Comparison of ENCODE assay signal across 11 cellular contexts in the genomic region with DNA sequence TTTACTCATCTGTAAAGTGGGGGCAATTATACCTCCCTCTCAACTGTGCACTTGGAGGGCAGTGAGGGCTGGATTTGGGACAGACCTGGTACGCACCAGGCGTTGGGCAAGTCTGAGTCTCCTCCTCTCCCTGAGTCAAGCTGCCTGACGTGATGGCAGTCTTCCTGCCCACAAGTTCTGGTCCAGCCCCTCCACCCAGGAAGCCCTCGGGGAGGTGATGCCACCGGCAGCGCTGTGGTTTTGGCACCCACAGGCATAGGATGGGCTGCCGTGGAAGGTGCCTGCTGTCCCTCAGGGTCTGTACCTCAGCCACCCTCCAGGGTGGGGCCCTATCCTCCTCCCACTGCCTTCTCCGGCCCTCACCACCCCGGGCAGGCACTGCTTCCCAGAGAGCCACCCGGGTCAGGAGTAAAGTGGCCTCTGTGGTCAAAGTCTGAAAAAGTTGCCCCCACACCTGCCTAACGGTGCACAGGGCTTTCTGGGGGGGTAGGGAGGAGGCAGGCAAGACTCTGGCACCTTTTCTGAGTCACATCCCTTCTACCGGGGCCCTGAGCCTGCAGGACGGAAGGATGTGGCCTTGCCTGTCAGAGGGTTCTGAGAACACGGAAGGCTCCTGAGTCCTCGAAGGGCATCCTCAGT. TPM values are rescaled to one million over a fixed set of nuclear protein-coding genes. Genes with fewer than 3 reads are reported as not detected.
DNase-seq lines count a peak whose midpoint lies in the region; ATAC-seq and TF ChIP-seq lines count a peak whose summit lies in the region.
"Had no signal": no experiment of that assay in that cellular context is flagged by ENCODE, and none has a peak within 500 bp of the region (broad histone marks: within the 10 kb centered on the region; RNA-seq: fewer than 3 reads in every experiment).

No MANE protein-coding gene starts in this region.

- intact Hi-C loops in lower lobe of right lung (cut with DNase I) = no loop called here

- H3K9me3 Mint-ChIP-seq in stimulated activated memory B cell treated with anti-CD40 and anti-IgM and Interleukin-4, amounts not matched to agents 10 μg/mL and 1 μg/mL and 100 μg/mL, for 72 hours = no peaks in the 10 kb centered on the region

- no peaks in the 10 kb centered on the region for H3K27me3 Mint-ChIP-seq in stimulated activated memory B cell treated with anti-CD40 and anti-IgM and Interleukin-4, amounts not matched to agents 10 μg/mL and 1 μg/mL and 100 μg/mL, for 72 hours

- H3K4me3 ChIP-seq in lower lobe of right lung = no peak overlapping the region
- H3K4me3 ChIP-seq: prostate gland had no signal

- TF ChIP-seq CTCF in lower lobe of right lung (IDR thresholded peaks at IDR 0.05) = no peak

- peaks cover 9% of the 10 kb centered on the region for H3K27me3 ChIP-seq in lower lobe of right lung (ENCODE audit: low read depth)

- H3K27ac ChIP-seq in lower lobe of right lung = peak overlapping the region; percentile 56
- H3K27ac ChIP-seq: prostate gland had no signal

- H3K4me1 ChIP-seq in lower lobe of right lung = peaks cover 9% of the 10 kb centered on the region
- H3K4me1 ChIP-seq: prostate gland had no signal

- H3K36me3 Mint-ChIP-seq in stimulated activated memory B cell treated with anti-CD40 and anti-IgM and Interleukin-4, amounts not matched to agents 10 μg/mL and 1 μg/mL and 100 μg/mL, for 72 hours = peaks cover 17% of the 10 kb centered on the region

- no peaks in the 10 kb centered on the region for H3K36me3 ChIP-seq in lower lobe of right lung
- H3K36me3 ChIP-seq: prostate gland had no signal

- peak; percentile 70 to 71 for ATAC-seq in lower lobe of right lung
- peak; percentile 72 for ATAC-seq in stimulated activated memory B cell treated with anti-CD40 and anti-IgM and Interleukin-4, amounts not matched to agents 10 μg/mL and 1 μg/mL and 100 μg/mL, for 72 hours
- no peak for ATAC-seq in HG03565 (IDR thresholded peaks at IDR 0.05; ENCODE audit: unreplicated experiment)

- peak overlapping the region; percentile 79 for H3K27ac Mint-ChIP-seq in stimulated activated memory B cell treated with anti-CD40 and anti-IgM and Interleukin-4, amounts not matched to agents 10 μg/mL and 1 μg/mL and 100 μg/mL, for 72 hours

- H3K4me1 Mint-ChIP-seq in stimulated activated memory B cell treated with anti-CD40 and anti-IgM and Interleukin-4, amounts not matched to agents 10 μg/mL and 1 μg/mL and 100 μg/mL, for 72 hours = peaks cover 73% of the 10 kb centered on the region

- no peaks in the 10 kb centered on the region for H3K9me3 ChIP-seq in lower lobe of right lung
- H3K9me3 ChIP-seq: prostate gland had no signal

- peak overlapping the region; percentile 55 for H3K4me3 Mint-ChIP-seq in stimulated activated memory B cell treated with anti-CD40 and anti-IgM and Interleukin-4, amounts not matched to agents 10 μg/mL and 1 μg/mL and 100 μg/mL, for 72 hours

- DNase-seq in NCI-H226 (peak; percentile 56), activated T-cell treated with anti-CD3 and anti-CD28 coated beads for 1 hour (ENCODE audit: low read depth) (peak; percentile 67), lower lobe of right lung (peak; percentile 60), NCI-H1417 treated with DMSO at 0.1 percent for 48 hours (lab: John Stamatoyannopoulos, UW) (no peak), NAMALWA (ENCODE audit: low spot score) (no peak), hippocampal formation (lab: John Stamatoyannopoulos, UW) (no peak)
- DNase-seq: NCI-H1105 had no signal

RNA-seq across cellular contexts. Expression of gene APOBEC3H, which starts 6.5 kb away (rescaled TPM):
- total RNA-seq in lower lobe of right lung = 1.9 TPM
- total RNA-seq: dermis microvascular lymphatic vessel endothelial cell had no signal

RNA-seq across cellular contexts. Expression of gene APOBEC3G, which starts 13.5 kb away (rescaled TPM):
- total RNA-seq in lower lobe of right lung = 19.2 TPM

RNA-seq across cellular contexts. Expression of gene APOBEC3F, which starts 49.9 kb away (rescaled TPM):
- total RNA-seq in lower lobe of right lung = 9.5 TPM

Comparison
In these comparisons a context has a peak if more than half of its experiments do, and no peak if none do; other contexts are left out.
1. DNase-seq: peak in NCI-H226 (single experiment), activated T-cell treated with anti-CD3 and anti-CD28 coated beads for 1 hour (single experiment) and lower lobe of right lung (single experiment); none in NCI-H1417 treated with DMSO at 0.1 percent for 48 hours (single experiment), NAMALWA (single experiment) and hippocampal formation (0 of 2).